ENCODE assay signal across 8 cellular contexts in genomic region chr14:93132472-93133065, GRCh38. TPM values are rescaled to one million over a fixed set of nuclear protein-coding genes. Genes with fewer than 3 reads are reported as not detected.
A peak's percentile ranks its signal among the peaks of the same experiment; 100 is the strongest.
DNase-seq lines count a peak whose midpoint lies in the region; ATAC-seq and TF ChIP-seq lines count a peak whose summit lies in the region.

No MANE protein-coding gene starts in this region.

- H3K4me3 Mint-ChIP-seq in CD4-positive, alpha-beta T cell: no peak overlapping the region
- H3K4me3 Mint-ChIP-seq in natural killer cell treated with Interleukin-12 subunit alpha and Interleukin-12 subunit beta and Interleukin-15 and Interleukin-18, amount 100 ng/mL, for 72 hours: no peak overlapping the region

- POLR2A ChIA-PET in CD4-positive, alpha-beta T cell (lab: Charles Lee): interaction anchor here (1.4 to 2.6 kb wide), 3 partner anchors 16 to 52 kb away, joined by 4 to 23 read pairs (median 6); partner anchors contain the start of genes LYSET and MOAP1
- POLR2A ChIA-PET in RWPE1 (lab: Yijun Ruan, JAX; ENCODE audit: low non-redundant PET): no interaction called here

- H3K36me3 Mint-ChIP-seq in CD4-positive, alpha-beta T cell (ENCODE audit: low read depth): no peaks in the 10 kb centered on the region
- no peaks in the 10 kb centered on the region for H3K36me3 Mint-ChIP-seq in natural killer cell treated with Interleukin-12 subunit alpha and Interleukin-12 subunit beta and Interleukin-15 and Interleukin-18, amount 100 ng/mL, for 72 hours

- peak in 2 of 10 experiments; percentile 9 to 23 for DNase-seq in CD4-positive, alpha-beta T cell
- peak; percentile 59 for DNase-seq in GM20000 (ENCODE audit: low spot score)
- no peak for DNase-seq in RWPE1 (ENCODE audit: low spot score)
- no peak for DNase-seq in epithelial cell of proximal tubule (ENCODE audit: low read depth)
- peak; percentile 55 for DNase-seq in natural killer cell treated with Interleukin-12 subunit alpha and Interleukin-12 subunit beta and Interleukin-15 and Interleukin-18, amount 100 ng/mL, for 72 hours (ENCODE audit: low spot score)

- H3K4me1 Mint-ChIP-seq in CD4-positive, alpha-beta T cell (ENCODE audit: low read depth): no peaks in the 10 kb centered on the region
- H3K4me1 Mint-ChIP-seq in natural killer cell treated with Interleukin-12 subunit alpha and Interleukin-12 subunit beta and Interleukin-15 and Interleukin-18, amount 100 ng/mL, for 72 hours (ENCODE audit: low read depth in 2 of 2): peaks cover 0 to 2% of the 10 kb centered on the region in 2 donors

- TF ChIP-seq CTCF in CD4-positive, alpha-beta T cell (IDR thresholded peaks at IDR 0.05): peak; percentile 36
- TF ChIP-seq CTCF in GM20000 (IDR thresholded peaks at IDR 0.05; ENCODE audit: extremely low read depth, missing control alignments) (peak; percentile 57), RWPE1 (conservative IDR thresholded peaks at IDR 0.05; ENCODE audit: low read depth) (no peak), epithelial cell of proximal tubule (conservative IDR thresholded peaks at IDR 0.05; ENCODE audit: low read depth, low read length) (peak; percentile 75)

- CTCF ChIA-PET in CD4-positive, alpha-beta T cell (lab: Charles Lee): interaction anchor here (0.6 to 4.9 kb wide), 8 partner anchors 13 to 181 kb away, joined by 3 to 60 read pairs (median 3); no protein-coding TSS in a partner anchor
- CTCF ChIA-PET in RWPE1 (lab: Yijun Ruan, JAX): interaction anchor here (0.9 to 2.0 kb wide), 5 partner anchors 19 to 267 kb away, joined by 3 to 9 read pairs (median 3); no protein-coding TSS in a partner anchor

- no peaks in the 10 kb centered on the region for H3K27me3 ChIP-seq in CD4-positive, alpha-beta T cell (ENCODE audit: control insufficient read depth, insufficient read depth, low read length)

- ATAC-seq in CD4-positive, alpha-beta T cell (ENCODE audit: poor library complexity): peak; percentile 56
- no peak for ATAC-seq in natural killer cell treated with Interleukin-12 subunit alpha and Interleukin-12 subunit beta and Interleukin-15 and Interleukin-18, amount 100 ng/mL, for 72 hours
- ATAC-seq in HG02678 (IDR thresholded peaks at IDR 0.05; ENCODE audit: unreplicated experiment) (no peak), GM18517 (IDR thresholded peaks at IDR 0.05; ENCODE audit: unreplicated experiment) (no peak), GM21360 (IDR thresholded peaks at IDR 0.05; ENCODE audit: unreplicated experiment) (no peak)

- H3K9me3 ChIP-seq in CD4-positive, alpha-beta T cell (ENCODE audit: control insufficient read depth, low read length): no peaks in the 10 kb centered on the region

- no peak overlapping the region for H3K27ac Mint-ChIP-seq in CD4-positive, alpha-beta T cell
- H3K27ac Mint-ChIP-seq in natural killer cell treated with Interleukin-12 subunit alpha and Interleukin-12 subunit beta and Interleukin-15 and Interleukin-18, amount 100 ng/mL, for 72 hours: no peak overlapping the region

- intact Hi-C loops in CD4-positive, alpha-beta T cell (cut with DNase I, micrococcal nuclease): no loop called here

- no peaks in the 10 kb centered on the region for H3K27me3 Mint-ChIP-seq in CD4-positive, alpha-beta T cell
- H3K27me3 Mint-ChIP-seq in natural killer cell treated with Interleukin-12 subunit alpha and Interleukin-12 subunit beta and Interleukin-15 and Interleukin-18, amount 100 ng/mL, for 72 hours: peaks cover 0 to 4% of the 10 kb centered on the region in 2 donors

- H3K4me3 ChIP-seq in epithelial cell of proximal tubule (ENCODE audit: low read depth, low read length): no peak overlapping the region

- H3K9me3 Mint-ChIP-seq in CD4-positive, alpha-beta T cell: no peaks in the 10 kb centered on the region
- no peaks in the 10 kb centered on the region for H3K9me3 Mint-ChIP-seq in natural killer cell treated with Interleukin-12 subunit alpha and Interleukin-12 subunit beta and Interleukin-15 and Interleukin-18, amount 100 ng/mL, for 72 hours

- no peak overlapping the region for H3K27ac ChIP-seq in CD4-positive, alpha-beta T cell (ENCODE audit: low read depth, low read length)
- peak overlapping the region; percentile 89 for H3K27ac ChIP-seq in RWPE1

RNA-seq across cellular contexts. Expression of gene ITPK1, which starts 16.8 kb away (rescaled TPM):
- total RNA-seq in CD4-positive, alpha-beta T cell: 10 to 100 TPM; 19.0 to 20.6 TPM
- 22.7 and 33.7 TPM in 2 replicates for total RNA-seq in epithelial cell of proximal tubule
- 10 to 100 TPM; 57.9 to 92.1 TPM for total RNA-seq in natural killer cell treated with Interleukin-12 subunit alpha and Interleukin-12 subunit beta and Interleukin-15 and Interleukin-18, amount 100 ng/mL, for 72 hours

RNA-seq across cellular contexts. Expression of gene MOAP1, which starts 52.1 kb away (rescaled TPM):
- 100 to 1,000 TPM; 127 to 130 TPM for total RNA-seq in CD4-positive, alpha-beta T cell
- total RNA-seq in epithelial cell of proximal tubule: 13.7 and 19.7 TPM in 2 replicates
- 10 to 100 TPM; 18.3 to 30.2 TPM for total RNA-seq in natural killer cell treated with Interleukin-12 subunit alpha and Interleukin-12 subunit beta and Interleukin-15 and Interleukin-18, amount 100 ng/mL, for 72 hours

RNA-seq across cellular contexts. Expression of gene LYSET, which starts 52.5 kb away (rescaled TPM):
- 1 to 10 TPM; 5.8 TPM for total RNA-seq in CD4-positive, alpha-beta T cell
- total RNA-seq in epithelial cell of proximal tubule: 3.3 and 13.1 TPM in 2 replicates
- 10 to 100 TPM in 1 of 2 donors, 1 to 10 TPM in 1; 8.6 to 11.5 TPM for total RNA-seq in natural killer cell treated with Interleukin-12 subunit alpha and Interleukin-12 subunit beta and Interleukin-15 and Interleukin-18, amount 100 ng/mL, for 72 hours

Comparison
In these comparisons a context has a peak if more than half of its experiments do, and no peak if none do; other contexts are left out.
1. DNase-seq: peak in GM20000 (single experiment) and natural killer cell treated with Interleukin-12 subunit alpha and Interleukin-12 subunit beta and Interleukin-15 and Interleukin-18, amount 100 ng/mL, for 72 hours (single experiment); none in RWPE1 (single experiment) and epithelial cell of proximal tubule (single experiment).